ENCODE assay signal across 8 cellular contexts in genomic region chr6:145814035-145814500, GRCh38. TPM values are rescaled to one million over a fixed set of nuclear protein-coding genes. Genes with fewer than 3 reads are reported as not detected.
A peak's percentile ranks its signal among the peaks of the same experiment; 100 is the strongest.
DNase-seq lines count a peak whose midpoint lies in the region; ATAC-seq and TF ChIP-seq lines count a peak whose summit lies in the region.

No MANE protein-coding gene starts in this region.

- DNase-seq in Ammon's horn (ENCODE audit: low spot score), result peak; percentile 36
- peak; percentile 50 for DNase-seq in NCI-H526 treated with DMSO at 0.1 percent for 48 hours (lab: John Stamatoyannopoulos, UW)
- peak; percentile 73 for DNase-seq in activated effector memory CD4-positive, alpha-beta T cell treated with anti-CD3 and anti-CD28 coated beads, Interleukin-2, amount 50 U/mL, for 16 hours
- DNase-seq in Right ventricle myocardium inferior (ENCODE audit: missing footprints), result peak; percentile 76
- peak; percentile 84 for DNase-seq in osteocyte (ENCODE audit: extremely low spot score, unreplicated experiment)
- no peak for DNase-seq in NCI-H1436 (lab: John Stamatoyannopoulos, UW)

- intact Hi-C loops in Right ventricle myocardium inferior (cut with DNase I), result loop anchor here (5.0 to 10.0 kb wide), 2 partner anchors 148 to 731 kb away; partner anchors contain the start of genes RAB32 and SHPRH

- no peak for TF ChIP-seq CTCF in osteocyte (IDR thresholded peaks at IDR 0.05)

- ATAC-seq in GM18519 (IDR thresholded peaks at IDR 0.05; ENCODE audit: low FRiP score, unreplicated experiment) (peak; percentile 7), HG03039 (IDR thresholded peaks at IDR 0.05; ENCODE audit: unreplicated experiment) (peak; percentile 13), Right ventricle myocardium inferior (no peak)

- peaks cover 3% of the 10 kb centered on the region for H3K36me3 Mint-ChIP-seq in osteocyte (ENCODE audit: unreplicated experiment)

- H3K9me3 Mint-ChIP-seq in osteocyte (ENCODE audit: unreplicated experiment), result no peaks in the 10 kb centered on the region

- peaks cover 44% of the 10 kb centered on the region for H3K4me1 Mint-ChIP-seq in osteocyte (ENCODE audit: unreplicated experiment)

- H3K27me3 Mint-ChIP-seq in osteocyte (ENCODE audit: unreplicated experiment), result no peaks in the 10 kb centered on the region

- H3K4me3 Mint-ChIP-seq in osteocyte (ENCODE audit: unreplicated experiment), result peak overlapping the region; percentile 93

- peak overlapping the region; percentile 96 for H3K27ac Mint-ChIP-seq in osteocyte (ENCODE audit: unreplicated experiment)

RNA-seq across cellular contexts. Expression of gene FBXO30, which starts 0.5 kb away (rescaled TPM):
- total RNA-seq in Right ventricle myocardium inferior, result 13.1 TPM
- total RNA-seq in osteocyte, result 12.0 and 13.2 TPM in 2 replicates
